Comparison of ENCODE assay signal across 1 cellular context in the genomic region with DNA sequence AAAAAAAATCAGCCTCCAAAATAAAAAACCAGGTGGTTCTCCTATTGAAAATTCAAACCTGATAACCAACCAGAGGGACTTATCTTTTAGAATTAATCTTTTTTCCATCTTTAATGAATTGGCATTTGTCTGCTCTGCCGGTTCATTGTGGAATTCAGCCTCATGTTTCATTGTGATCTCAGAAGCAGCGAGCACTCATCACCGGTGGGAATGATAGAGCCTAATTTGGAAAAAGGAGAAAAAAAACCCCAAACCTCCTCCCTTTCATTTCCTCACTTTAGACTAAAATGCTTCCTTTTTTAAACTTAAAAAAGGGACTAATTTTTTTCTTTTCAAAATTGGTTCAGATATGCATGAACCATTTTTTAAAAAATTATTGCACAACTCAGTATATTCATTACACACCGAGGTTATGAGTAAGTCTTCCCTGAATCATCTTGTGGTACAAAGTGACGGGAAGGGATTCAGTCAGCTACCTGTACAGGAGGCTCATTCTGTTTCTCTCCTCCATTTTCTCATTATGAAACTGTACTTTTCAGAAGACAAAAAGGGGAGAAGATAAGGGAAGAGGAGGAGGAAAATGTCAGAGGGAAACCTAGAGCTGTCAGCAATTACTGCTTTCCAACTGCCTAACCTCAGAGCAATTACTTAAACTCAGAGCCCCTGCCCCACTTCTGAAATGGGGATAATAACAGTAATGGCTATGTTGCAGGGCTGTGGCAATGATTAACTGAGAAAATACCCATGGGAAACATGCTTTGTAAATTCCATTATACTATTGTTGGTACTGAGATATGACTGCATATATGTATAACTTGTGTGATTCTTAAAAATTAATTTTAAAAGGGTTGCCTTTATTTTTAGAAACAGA.
TF ChIP-seq lines count a peak whose summit lies in the region.

No MANE protein-coding gene starts in this region.

TF ChIP-seq in SK-N-SH treated with all-trans-retinoic acid at 6 μM for 48 hours, 23 proteins besides CTCF, POLR2A, EP300 and RAD21 (continued from another document):
- TF ChIP-seq, protein P1, sequence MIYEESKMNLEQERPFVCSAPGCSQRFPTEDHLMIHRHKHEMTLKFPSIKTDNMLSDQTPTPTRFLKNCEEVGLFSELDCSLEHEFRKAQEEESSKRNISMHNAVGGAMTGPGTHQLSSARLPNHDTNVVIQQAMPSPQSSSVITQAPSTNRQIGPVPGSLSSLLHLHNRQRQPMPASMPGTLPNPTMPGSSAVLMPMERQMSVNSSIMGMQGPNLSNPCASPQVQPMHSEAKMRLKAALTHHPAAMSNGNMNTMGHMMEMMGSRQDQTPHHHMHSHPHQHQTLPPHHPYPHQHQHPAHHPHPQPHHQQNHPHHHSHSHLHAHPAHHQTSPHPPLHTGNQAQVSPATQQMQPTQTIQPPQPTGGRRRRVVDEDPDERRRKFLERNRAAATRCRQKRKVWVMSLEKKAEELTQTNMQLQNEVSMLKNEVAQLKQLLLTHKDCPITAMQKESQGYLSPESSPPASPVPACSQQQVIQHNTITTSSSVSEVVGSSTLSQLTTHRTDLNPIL (CRISPR knock-in tag; IDR thresholded peaks at IDR 0.05; ENCODE audit: low read depth), result no peak
- TF ChIP-seq, protein P2, sequence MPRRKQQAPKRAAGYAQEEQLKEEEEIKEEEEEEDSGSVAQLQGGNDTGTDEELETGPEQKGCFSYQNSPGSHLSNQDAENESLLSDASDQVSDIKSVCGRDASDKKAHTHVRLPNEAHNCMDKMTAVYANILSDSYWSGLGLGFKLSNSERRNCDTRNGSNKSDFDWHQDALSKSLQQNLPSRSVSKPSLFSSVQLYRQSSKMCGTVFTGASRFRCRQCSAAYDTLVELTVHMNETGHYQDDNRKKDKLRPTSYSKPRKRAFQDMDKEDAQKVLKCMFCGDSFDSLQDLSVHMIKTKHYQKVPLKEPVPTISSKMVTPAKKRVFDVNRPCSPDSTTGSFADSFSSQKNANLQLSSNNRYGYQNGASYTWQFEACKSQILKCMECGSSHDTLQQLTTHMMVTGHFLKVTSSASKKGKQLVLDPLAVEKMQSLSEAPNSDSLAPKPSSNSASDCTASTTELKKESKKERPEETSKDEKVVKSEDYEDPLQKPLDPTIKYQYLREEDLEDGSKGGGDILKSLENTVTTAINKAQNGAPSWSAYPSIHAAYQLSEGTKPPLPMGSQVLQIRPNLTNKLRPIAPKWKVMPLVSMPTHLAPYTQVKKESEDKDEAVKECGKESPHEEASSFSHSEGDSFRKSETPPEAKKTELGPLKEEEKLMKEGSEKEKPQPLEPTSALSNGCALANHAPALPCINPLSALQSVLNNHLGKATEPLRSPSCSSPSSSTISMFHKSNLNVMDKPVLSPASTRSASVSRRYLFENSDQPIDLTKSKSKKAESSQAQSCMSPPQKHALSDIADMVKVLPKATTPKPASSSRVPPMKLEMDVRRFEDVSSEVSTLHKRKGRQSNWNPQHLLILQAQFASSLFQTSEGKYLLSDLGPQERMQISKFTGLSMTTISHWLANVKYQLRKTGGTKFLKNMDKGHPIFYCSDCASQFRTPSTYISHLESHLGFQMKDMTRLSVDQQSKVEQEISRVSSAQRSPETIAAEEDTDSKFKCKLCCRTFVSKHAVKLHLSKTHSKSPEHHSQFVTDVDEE (CRISPR knock-in tag; IDR thresholded peaks at IDR 0.05), result no peak
- no peak for TF ChIP-seq ZC3H10 (CRISPR knock-in tag; IDR thresholded peaks at IDR 0.05)
- no peak for TF ChIP-seq PPARA (CRISPR knock-in tag; IDR thresholded peaks at IDR 0.05; ENCODE audit: borderline replicate concordance)
- no peak for TF ChIP-seq GLIS3 (CRISPR knock-in tag; IDR thresholded peaks at IDR 0.05)
